Comparison of ENCODE assay signal across 14 cellular contexts in genomic region chr3:482479-482878, GRCh38.
DNase-seq lines count a peak whose midpoint lies in the region; ATAC-seq and TF ChIP-seq lines count a peak whose summit lies in the region.
"Had no signal": no experiment of that assay in that cellular context is flagged by ENCODE, and none has a peak within 500 bp of the region (broad histone marks: within the 10 kb centered on the region; RNA-seq: fewer than 3 reads in every experiment).

No MANE protein-coding gene starts in this region.

- intact Hi-C loops in activated CD4-positive, alpha-beta T cell treated with anti-CD3 and anti-CD28 coated beads, Interleukin-2, amount 10 ng/mL, durations not matched to agents 24 days and 14 days (cut with micrococcal nuclease), result no loop called here
- intact Hi-C loops in CD4-positive, alpha-beta T cell (cut with DNase I, micrococcal nuclease), result no loop called here
- intact Hi-C loops in ascending aorta (cut with DNase I), result no loop called here

- no peak for DNase-seq in activated CD4-positive, alpha-beta T cell treated with anti-CD3 and anti-CD28 coated beads, Interleukin-2, amount 10 ng/mL, durations not matched to agents 7 days and 5 days
- no peak for DNase-seq in activated CD4-positive, alpha-beta T cell treated with anti-CD3 and anti-CD28 coated beads, Interleukin-2, amount 10 ng/mL, durations not matched to agents 24 days and 14 days
- DNase-seq in CD4-positive, alpha-beta T cell, result no peak
- DNase-seq in RWPE2 (ENCODE audit: low spot score) (peak; percentile 34), nephron progenitor cell (peak; percentile 15), ascending aorta (ENCODE audit: low spot score in 2 of 2) (no peak)
- DNase-seq: 8988T, Calu3, DMS 273 treated with DMSO at 0.1 percent for 48 hours, HCEC 1CT, HFFc6 had no signal

- H3K27ac ChIP-seq in CD4-positive, alpha-beta T cell (ENCODE audit: low read depth, low read length), result no peak overlapping the region
- H3K27ac ChIP-seq in RWPE2 (ENCODE audit: poor library complexity, severe bottlenecking), result no peak overlapping the region
- no peak overlapping the region for H3K27ac ChIP-seq in ascending aorta
- H3K27ac ChIP-seq: BLaER1, HL-60 had no signal

- H3K27me3 Mint-ChIP-seq in activated CD4-positive, alpha-beta T cell treated with anti-CD3 and anti-CD28 coated beads, Interleukin-2, amount 10 ng/mL, durations not matched to agents 7 days and 5 days, result no peaks in the 10 kb centered on the region
- H3K27me3 Mint-ChIP-seq in activated CD4-positive, alpha-beta T cell treated with anti-CD3 and anti-CD28 coated beads, Interleukin-2, amount 10 ng/mL, durations not matched to agents 24 days and 14 days, result no peaks in the 10 kb centered on the region
- H3K27me3 Mint-ChIP-seq in CD4-positive, alpha-beta T cell, result peaks cover under 1% of the 10 kb centered on the region
- H3K27me3 Mint-ChIP-seq in nephron progenitor cell (ENCODE audit: low read depth, poor library complexity), result no peaks in the 10 kb centered on the region

- H3K27me3 ChIP-seq in CD4-positive, alpha-beta T cell (ENCODE audit: control insufficient read depth, insufficient read depth, low read length), result no peaks in the 10 kb centered on the region
- H3K27me3 ChIP-seq in RWPE2 (ENCODE audit: insufficient read depth, poor library complexity, severe bottlenecking), result no peaks in the 10 kb centered on the region
- H3K27me3 ChIP-seq in ascending aorta, result no peaks in the 10 kb centered on the region
- H3K27me3 ChIP-seq: BLaER1 had no signal

- no peak overlapping the region for H3K4me3 Mint-ChIP-seq in activated CD4-positive, alpha-beta T cell treated with anti-CD3 and anti-CD28 coated beads, Interleukin-2, amount 10 ng/mL, durations not matched to agents 7 days and 5 days
- no peak overlapping the region for H3K4me3 Mint-ChIP-seq in activated CD4-positive, alpha-beta T cell treated with anti-CD3 and anti-CD28 coated beads, Interleukin-2, amount 10 ng/mL, durations not matched to agents 24 days and 14 days
- peak overlapping the region; percentile 37 for H3K4me3 Mint-ChIP-seq in CD4-positive, alpha-beta T cell
- no peak overlapping the region for H3K4me3 Mint-ChIP-seq in nephron progenitor cell
- H3K4me3 Mint-ChIP-seq: HFFc6 had no signal

- H3K9me3 Mint-ChIP-seq in activated CD4-positive, alpha-beta T cell treated with anti-CD3 and anti-CD28 coated beads, Interleukin-2, amount 10 ng/mL, durations not matched to agents 7 days and 5 days, result peaks cover 5% of the 10 kb centered on the region
- H3K9me3 Mint-ChIP-seq in activated CD4-positive, alpha-beta T cell treated with anti-CD3 and anti-CD28 coated beads, Interleukin-2, amount 10 ng/mL, durations not matched to agents 24 days and 14 days, result peaks cover 8% of the 10 kb centered on the region
- peaks cover 7% of the 10 kb centered on the region for H3K9me3 Mint-ChIP-seq in CD4-positive, alpha-beta T cell
- peaks cover 16% of the 10 kb centered on the region for H3K9me3 Mint-ChIP-seq in nephron progenitor cell

- CTCF ChIA-PET in activated CD4-positive, alpha-beta T cell treated with anti-CD3 and anti-CD28 coated beads, Interleukin-2, amount 10 ng/mL, durations not matched to agents 7 days and 5 days (lab: Charles Lee), result no interaction called here
- CTCF ChIA-PET in CD4-positive, alpha-beta T cell (lab: Charles Lee), result no interaction called here

- peak overlapping the region; percentile 44 for H3K27ac Mint-ChIP-seq in activated CD4-positive, alpha-beta T cell treated with anti-CD3 and anti-CD28 coated beads, Interleukin-2, amount 10 ng/mL, durations not matched to agents 7 days and 5 days
- no peak overlapping the region for H3K27ac Mint-ChIP-seq in activated CD4-positive, alpha-beta T cell treated with anti-CD3 and anti-CD28 coated beads, Interleukin-2, amount 10 ng/mL, durations not matched to agents 24 days and 14 days
- no peak overlapping the region for H3K27ac Mint-ChIP-seq in CD4-positive, alpha-beta T cell
- H3K27ac Mint-ChIP-seq in nephron progenitor cell, result peak overlapping the region; percentile 80
- H3K27ac Mint-ChIP-seq: HFFc6 had no signal

- H3K4me1 ChIP-seq in RWPE2 (ENCODE audit: insufficient read depth, poor library complexity, severe bottlenecking), result no peaks in the 10 kb centered on the region
- no peaks in the 10 kb centered on the region for H3K4me1 ChIP-seq in ascending aorta
- H3K4me1 ChIP-seq: BLaER1 had no signal

- POLR2A ChIA-PET in activated CD4-positive, alpha-beta T cell treated with anti-CD3 and anti-CD28 coated beads, Interleukin-2, amount 10 ng/mL, durations not matched to agents 7 days and 5 days (lab: Charles Lee), result no interaction called here
- POLR2A ChIA-PET in CD4-positive, alpha-beta T cell (lab: Charles Lee), result no interaction called here

- peaks cover 6% of the 10 kb centered on the region for H3K9me3 ChIP-seq in CD4-positive, alpha-beta T cell (ENCODE audit: control insufficient read depth, low read length)
- H3K9me3 ChIP-seq in RWPE2 (ENCODE audit: severe bottlenecking) (no peaks in the 10 kb centered on the region), ascending aorta (no peaks in the 10 kb centered on the region)

- H3K4me3 ChIP-seq in RWPE2 (ENCODE audit: severe bottlenecking) (no peak overlapping the region), ascending aorta (no peak overlapping the region)
- H3K4me3 ChIP-seq: BLaER1 had no signal

- no peaks in the 10 kb centered on the region for H3K36me3 Mint-ChIP-seq in activated CD4-positive, alpha-beta T cell treated with anti-CD3 and anti-CD28 coated beads, Interleukin-2, amount 10 ng/mL, durations not matched to agents 7 days and 5 days (ENCODE audit: low read depth)
- no peaks in the 10 kb centered on the region for H3K36me3 Mint-ChIP-seq in activated CD4-positive, alpha-beta T cell treated with anti-CD3 and anti-CD28 coated beads, Interleukin-2, amount 10 ng/mL, durations not matched to agents 24 days and 14 days (ENCODE audit: low read depth)
- no peaks in the 10 kb centered on the region for H3K36me3 Mint-ChIP-seq in CD4-positive, alpha-beta T cell (ENCODE audit: low read depth)
- no peaks in the 10 kb centered on the region for H3K36me3 Mint-ChIP-seq in nephron progenitor cell (ENCODE audit: low read depth)

- no peaks in the 10 kb centered on the region for H3K4me1 Mint-ChIP-seq in activated CD4-positive, alpha-beta T cell treated with anti-CD3 and anti-CD28 coated beads, Interleukin-2, amount 10 ng/mL, durations not matched to agents 7 days and 5 days
- H3K4me1 Mint-ChIP-seq in activated CD4-positive, alpha-beta T cell treated with anti-CD3 and anti-CD28 coated beads, Interleukin-2, amount 10 ng/mL, durations not matched to agents 24 days and 14 days, result no peaks in the 10 kb centered on the region
- peaks cover 6% of the 10 kb centered on the region for H3K4me1 Mint-ChIP-seq in CD4-positive, alpha-beta T cell (ENCODE audit: low read depth)
- no peaks in the 10 kb centered on the region for H3K4me1 Mint-ChIP-seq in nephron progenitor cell

- H3K36me3 ChIP-seq in RWPE2 (ENCODE audit: low read depth) (no peaks in the 10 kb centered on the region), ascending aorta (no peaks in the 10 kb centered on the region)
- H3K36me3 ChIP-seq: BLaER1 had no signal

- TF ChIP-seq CTCF in CD4-positive, alpha-beta T cell (IDR thresholded peaks at IDR 0.05), result no peak
- TF ChIP-seq CTCF in RWPE2 (IDR thresholded peaks at IDR 0.05; ENCODE audit: poor library complexity, severe bottlenecking) (no peak), nephron progenitor cell (IDR thresholded peaks at IDR 0.05) (no peak), ascending aorta (IDR thresholded peaks at IDR 0.05) (no peak)

- no peak for ATAC-seq in CD4-positive, alpha-beta T cell (ENCODE audit: poor library complexity)
- no peak for ATAC-seq in RWPE2 (ENCODE audit: low read depth)
- no peak for ATAC-seq in HG03432 (IDR thresholded peaks at IDR 0.05; ENCODE audit: unreplicated experiment)

Comparison
In these comparisons a context has a peak if more than half of its experiments do, and no peak if none do; other contexts are left out.
1. H3K27ac Mint-ChIP-seq: peak in activated CD4-positive, alpha-beta T cell treated with anti-CD3 and anti-CD28 coated beads, Interleukin-2, amount 10 ng/mL, durations not matched to agents 7 days and 5 days (single experiment) and nephron progenitor cell (single experiment); none in activated CD4-positive, alpha-beta T cell treated with anti-CD3 and anti-CD28 coated beads, Interleukin-2, amount 10 ng/mL, durations not matched to agents 24 days and 14 days (single experiment) and CD4-positive, alpha-beta T cell (single experiment).
2. DNase-seq: peak in RWPE2 (single experiment) and nephron progenitor cell (single experiment); none in activated CD4-positive, alpha-beta T cell treated with anti-CD3 and anti-CD28 coated beads, Interleukin-2, amount 10 ng/mL, durations not matched to agents 7 days and 5 days (single experiment), activated CD4-positive, alpha-beta T cell treated with anti-CD3 and anti-CD28 coated beads, Interleukin-2, amount 10 ng/mL, durations not matched to agents 24 days and 14 days (single experiment), CD4-positive, alpha-beta T cell (0 of 10) and ascending aorta (0 of 2).